11 cellular contexts compared by ENCODE assay signal in genomic region chr11:15893080-15893492, GRCh38.
DNase-seq lines count a peak whose midpoint lies in the region; ATAC-seq, FAIRE-seq and TF ChIP-seq lines count a peak whose summit lies in the region.
"Had no signal": no experiment of that assay in that cellular context is flagged by ENCODE, and none has a peak within 500 bp of the region (broad histone marks: within the 10 kb centered on the region; RNA-seq: fewer than 3 reads in every experiment).

No MANE protein-coding gene starts in this region.

- no peaks in the 10 kb centered on the region for H3K79me2 ChIP-seq in astrocyte (ENCODE audit: insufficient read depth, low read length)

- H3K4me3 ChIP-seq in A673 (ENCODE audit: low read depth, low read length, poor library complexity, severe bottlenecking) (no peak overlapping the region), astrocyte (ENCODE audit: insufficient read depth, low read depth, low read length) (no peak overlapping the region)

- H3K36me3 ChIP-seq in A673 (ENCODE audit: insufficient read depth, low read length, poor library complexity, severe bottlenecking) (no peaks in the 10 kb centered on the region), astrocyte (ENCODE audit: insufficient read depth, low read length) (no peaks in the 10 kb centered on the region)

- no peaks in the 10 kb centered on the region for H3K27me3 ChIP-seq in A673 (replicated peaks; ENCODE audit: insufficient read depth, low read depth, low read length, poor library complexity)
- no peaks in the 10 kb centered on the region for H3K27me3 ChIP-seq in astrocyte (ENCODE audit: insufficient read depth, low read length)

- H3K27ac ChIP-seq in A673 (ENCODE audit: low read depth, low read length, poor library complexity, severe bottlenecking) = no peak overlapping the region
- peak overlapping the region; percentile 3 for H3K27ac ChIP-seq in astrocyte (ENCODE audit: low read depth, low read length)

- H3K9ac ChIP-seq in astrocyte (ENCODE audit: low read length) = no peak overlapping the region

- H3K9me3 Mint-ChIP-seq in astrocyte (ENCODE audit: unreplicated experiment) = peaks cover 2% of the 10 kb centered on the region
- H3K9me3 Mint-ChIP-seq: activated CD4-positive, alpha-beta T cell treated with anti-CD3 and anti-CD28 coated beads, Interleukin-2, amount 10 ng/mL, durations not matched to agents 7 days and 5 days; activated naive CD4-positive, alpha-beta T cell treated with anti-CD3 and anti-CD28 coated beads for 36 hours; neural crest cell had no signal

- BruUV-seq in A673 (replicated peaks; lab: Mats Ljungman, UMichigan) = no TSS peak

- H3K27me3 Mint-ChIP-seq in astrocyte (ENCODE audit: low read depth, unreplicated experiment) = peaks cover 14% of the 10 kb centered on the region
- H3K27me3 Mint-ChIP-seq: activated CD4-positive, alpha-beta T cell treated with anti-CD3 and anti-CD28 coated beads, Interleukin-2, amount 10 ng/mL, durations not matched to agents 7 days and 5 days had no signal

- CTCF ChIA-PET in A673 (lab: Charles Lee) = no interaction called here

- H3K4me2 ChIP-seq in astrocyte (ENCODE audit: low read length) = peak overlapping the region; percentile 4

- POLR2A ChIA-PET in A673 (lab: Charles Lee; ENCODE audit: low non-redundant PET) = no interaction called here

- H3K4me3 Mint-ChIP-seq in astrocyte (ENCODE audit: unreplicated experiment) = no peak overlapping the region
- H3K4me3 Mint-ChIP-seq: activated CD4-positive, alpha-beta T cell treated with anti-CD3 and anti-CD28 coated beads, Interleukin-2, amount 10 ng/mL, durations not matched to agents 7 days and 5 days; activated naive CD4-positive, alpha-beta T cell treated with anti-CD3 and anti-CD28 coated beads for 36 hours; neural crest cell had no signal

- peaks cover 30% of the 10 kb centered on the region for H3K4me1 Mint-ChIP-seq in astrocyte (ENCODE audit: low read depth, unreplicated experiment)
- H3K4me1 Mint-ChIP-seq: activated CD4-positive, alpha-beta T cell treated with anti-CD3 and anti-CD28 coated beads, Interleukin-2, amount 10 ng/mL, durations not matched to agents 7 days and 5 days had no signal

- H4K20me1 ChIP-seq in astrocyte (ENCODE audit: insufficient read depth, low read length) = no peaks in the 10 kb centered on the region

- DNase-seq in A673 (ENCODE audit: low spot score) = peak; percentile 54
- DNase-seq in HT-29 (ENCODE audit: low spot score) = peak; percentile 65
- DNase-seq in astrocyte (ENCODE audit: low read depth) = peak; percentile 93
- peak; percentile 52 for DNase-seq in kidney tubule cell (ENCODE audit: low spot score)
- no peak for DNase-seq in T-helper 9 cell
- no peak for DNase-seq in activated naive CD4-positive, alpha-beta T cell treated with anti-CD3 and anti-CD28 coated beads, Interleukin-2, amount 50 U/mL, for 16 hours
- DNase-seq in effector CD8-positive, alpha-beta T cell (lab: John Stamatoyannopoulos, UW) = no peak
- DNase-seq: activated CD4-positive, alpha-beta T cell treated with anti-CD3 and anti-CD28 coated beads, Interleukin-2, amount 10 ng/mL, durations not matched to agents 7 days and 5 days; activated naive CD4-positive, alpha-beta T cell treated with anti-CD3 and anti-CD28 coated beads for 36 hours had no signal

- FAIRE-seq in astrocyte (lab: Jason Lieb, UNC) = peak; percentile 17

- peaks cover 11% of the 10 kb centered on the region for H3K4me1 ChIP-seq in A673 (ENCODE audit: insufficient read depth, low read length, poor library complexity, severe bottlenecking)
- H3K4me1 ChIP-seq in astrocyte (ENCODE audit: insufficient read depth, low read length) = peaks cover 35% of the 10 kb centered on the region

- intact Hi-C loops in A673 (cut with micrococcal nuclease; ENCODE audit: unreplicated experiment) = no loop called here

- H3K27ac Mint-ChIP-seq in astrocyte (ENCODE audit: unreplicated experiment) = peak overlapping the region; percentile 64
- H3K27ac Mint-ChIP-seq: activated CD4-positive, alpha-beta T cell treated with anti-CD3 and anti-CD28 coated beads, Interleukin-2, amount 10 ng/mL, durations not matched to agents 7 days and 5 days; activated naive CD4-positive, alpha-beta T cell treated with anti-CD3 and anti-CD28 coated beads for 36 hours had no signal

- no peak overlapping the region for H2AFZ ChIP-seq in astrocyte (ENCODE audit: low read depth, low read length)

- H3K36me3 Mint-ChIP-seq in astrocyte (ENCODE audit: low read depth, unreplicated experiment) = peaks cover 2% of the 10 kb centered on the region

- ATAC-seq in HG03108 (IDR thresholded peaks at IDR 0.05; ENCODE audit: unreplicated experiment) = no peak

- no peaks in the 10 kb centered on the region for H3K9me3 ChIP-seq in A673 (ENCODE audit: low read depth, low read length, poor library complexity, severe bottlenecking)
- H3K9me3 ChIP-seq in astrocyte (ENCODE audit: insufficient read depth, low read depth, low read length) = no peaks in the 10 kb centered on the region

- no peak for TF ChIP-seq CTCF in A673 (conservative IDR thresholded peaks at IDR 0.05; ENCODE audit: low read depth, low read length)
- no peak for TF ChIP-seq CTCF in astrocyte (IDR thresholded peaks at IDR 0.05; ENCODE audit: insufficient read depth, low read depth, low read length)

Comparison
In these comparisons a context has a peak if more than half of its experiments do, and no peak if none do; other contexts are left out.
1. DNase-seq: peak in A673 (single experiment), HT-29 (single experiment), astrocyte (single experiment) and kidney tubule cell (single experiment); none in T-helper 9 cell (single experiment), activated naive CD4-positive, alpha-beta T cell treated with anti-CD3 and anti-CD28 coated beads, Interleukin-2, amount 50 U/mL, for 16 hours (single experiment) and effector CD8-positive, alpha-beta T cell (single experiment).